ENCODE assay signal across 12 cellular contexts in the genomic region with DNA sequence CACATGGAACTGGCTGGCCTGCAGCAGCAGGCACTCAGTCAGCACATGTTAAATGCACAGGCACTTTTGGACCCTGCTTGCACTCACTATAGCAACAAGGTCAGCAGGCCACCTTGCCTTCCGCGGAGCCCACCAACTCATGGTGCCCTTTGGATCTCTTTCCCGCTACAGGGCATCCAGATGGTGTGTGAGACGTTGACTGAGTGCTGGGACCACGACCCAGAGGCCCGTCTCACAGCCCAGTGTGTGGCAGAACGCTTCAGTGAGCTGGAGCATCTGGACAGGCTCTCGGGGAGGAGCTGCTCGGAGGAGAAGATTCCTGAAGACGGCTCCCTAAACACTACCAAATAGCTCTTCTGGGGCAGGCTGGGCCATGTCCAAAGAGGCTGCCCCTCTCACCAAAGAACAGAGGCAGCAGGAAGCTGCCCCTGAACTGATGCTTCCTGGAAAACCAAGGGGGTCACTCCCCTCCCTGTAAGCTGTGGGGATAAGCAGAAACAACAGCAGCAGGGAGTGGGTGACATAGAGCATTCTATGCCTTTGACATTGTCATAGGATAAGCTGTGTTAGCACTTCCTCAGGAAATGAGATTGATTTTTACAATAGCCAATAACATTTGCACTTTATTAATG.
DNase-seq lines count a peak whose midpoint lies in the region; ATAC-seq and TF ChIP-seq lines count a peak whose summit lies in the region.
"Had no signal": no experiment of that assay in that cellular context is flagged by ENCODE, and none has a peak within 500 bp of the region (broad histone marks: within the 10 kb centered on the region; RNA-seq: fewer than 3 reads in every experiment).

No MANE protein-coding gene starts in this region.

- H3K27ac ChIP-seq in left ventricle myocardium inferior (replicated peaks): peak overlapping the region; percentile 79
- H3K27ac ChIP-seq in upper lobe of right lung: peak overlapping the region; percentile 47

- peaks cover 74% of the 10 kb centered on the region for H3K36me3 Mint-ChIP-seq in central memory CD8-positive, alpha-beta T cell (ENCODE audit: insufficient read depth)
- H3K36me3 Mint-ChIP-seq in natural killer cell: peaks cover 24% of the 10 kb centered on the region
- peaks cover 53% of the 10 kb centered on the region for H3K36me3 Mint-ChIP-seq in HFFc6 (ENCODE audit: low read depth)

- H3K9me3 Mint-ChIP-seq in central memory CD8-positive, alpha-beta T cell: no peaks in the 10 kb centered on the region
- H3K9me3 Mint-ChIP-seq in natural killer cell: no peaks in the 10 kb centered on the region
- no peaks in the 10 kb centered on the region for H3K9me3 Mint-ChIP-seq in HFFc6
- H3K9me3 Mint-ChIP-seq: T-helper 1 cell treated with Interleukin-12 subunit alpha and Interleukin-12 subunit beta and Interleukin-4 antibody, amounts not matched to agents 30 μg/mL and 1 μg/mL, for 36 hours had no signal

- no peak overlapping the region for H3K4me3 ChIP-seq in left ventricle myocardium inferior
- H3K4me3 ChIP-seq in upper lobe of right lung: no peak overlapping the region

- no peaks in the 10 kb centered on the region for H3K27me3 Mint-ChIP-seq in central memory CD8-positive, alpha-beta T cell
- H3K27me3 Mint-ChIP-seq in natural killer cell (ENCODE audit: low read depth in 2 of 2) (no peaks in the 10 kb centered on the region), HFFc6 (ENCODE audit: insufficient read depth) (no peaks in the 10 kb centered on the region; the same call in 1 of the 2 replicates)

- H3K4me3 Mint-ChIP-seq in central memory CD8-positive, alpha-beta T cell: no peak overlapping the region
- H3K4me3 Mint-ChIP-seq in natural killer cell: no peak overlapping the region
- no peak overlapping the region for H3K4me3 Mint-ChIP-seq in HFFc6
- H3K4me3 Mint-ChIP-seq: T-helper 1 cell treated with Interleukin-12 subunit alpha and Interleukin-12 subunit beta and Interleukin-4 antibody, amounts not matched to agents 30 μg/mL and 1 μg/mL, for 36 hours had no signal

- no peak for TF ChIP-seq CTCF in left ventricle myocardium inferior (IDR thresholded peaks at IDR 0.05; ENCODE audit: borderline replicate concordance)
- no peak for TF ChIP-seq CTCF in natural killer cell (IDR thresholded peaks at IDR 0.05)
- TF ChIP-seq CTCF in upper lobe of right lung (IDR thresholded peaks at IDR 0.05): no peak
- TF ChIP-seq CTCF in HFFc6 (IDR thresholded peaks at IDR 0.05): no peak

- intact Hi-C loops in left ventricle myocardium inferior (cut with micrococcal nuclease): loop anchor here (10.0 kb wide), 1 partner anchor 497 kb away; no protein-coding TSS in a partner anchor
- intact Hi-C loops in Right ventricle myocardium inferior (cut with DNase I): loop anchor here (2.0 to 5.0 kb wide), 4 partner anchors 173 to 579 kb away; no protein-coding TSS in a partner anchor
- intact Hi-C loops in natural killer cell (cut with micrococcal nuclease): loop anchor here (5.0 kb wide), 1 partner anchor 494 kb away; no protein-coding TSS in a partner anchor
- intact Hi-C loops in upper lobe of right lung (cut with DNase I): loop anchor here (10.0 kb wide), 1 partner anchor 577 kb away; no protein-coding TSS in a partner anchor

- DNase-seq in left ventricle myocardium inferior (no peak), Right ventricle myocardium inferior (ENCODE audit: missing footprints) (no peak), natural killer cell (no peak), upper lobe of right lung (no peak), activated gamma-delta T cell treated with Interleukin-2 at 50 U/mL for 16 hours (no peak), NOMO-1 treated with DMSO at 0.1 percent for 48 hours (lab: John Stamatoyannopoulos, UW; ENCODE audit: unreplicated experiment) (no peak), HFFc6 (no peak)
- no peak for DNase-seq in central memory CD8-positive, alpha-beta T cell (ENCODE audit: low spot score in 2 of 2)
- DNase-seq: GDM1, hippocampal formation, NCI-H1930 had no signal

- ATAC-seq in Right ventricle myocardium inferior (no peak), natural killer cell (no peak), upper lobe of right lung (peak; percentile 25)
- ATAC-seq in central memory CD8-positive, alpha-beta T cell (replicated peaks; ENCODE audit: extremely low read depth, poor library complexity, severe bottlenecking): no peak

- H3K9me3 ChIP-seq in left ventricle myocardium inferior (replicated peaks): no peaks in the 10 kb centered on the region
- H3K9me3 ChIP-seq in upper lobe of right lung: no peaks in the 10 kb centered on the region

- H3K27me3 ChIP-seq in left ventricle myocardium inferior (ENCODE audit: low read depth) (no peaks in the 10 kb centered on the region), upper lobe of right lung (no peaks in the 10 kb centered on the region)

- peaks cover 67% of the 10 kb centered on the region for H3K4me1 Mint-ChIP-seq in central memory CD8-positive, alpha-beta T cell
- peaks cover 63% of the 10 kb centered on the region in 2 donors for H3K4me1 Mint-ChIP-seq in natural killer cell
- H3K4me1 Mint-ChIP-seq in HFFc6 (ENCODE audit: low read depth): peaks cover 63% of the 10 kb centered on the region

- H3K36me3 ChIP-seq in left ventricle myocardium inferior: peaks cover 75% of the 10 kb centered on the region
- peaks cover 93% of the 10 kb centered on the region for H3K36me3 ChIP-seq in upper lobe of right lung

- H3K27ac Mint-ChIP-seq in central memory CD8-positive, alpha-beta T cell (ENCODE audit: low read depth): peak overlapping the region; percentile 93
- H3K27ac Mint-ChIP-seq in natural killer cell (peak overlapping the region; percentile 79 to 84), HFFc6 (no peak overlapping the region)

- peaks cover 98% of the 10 kb centered on the region for H3K4me1 ChIP-seq in left ventricle myocardium inferior
- peaks cover 63% of the 10 kb centered on the region for H3K4me1 ChIP-seq in upper lobe of right lung
